ENCODE assay signal across 10 cellular contexts in the genomic region with DNA sequence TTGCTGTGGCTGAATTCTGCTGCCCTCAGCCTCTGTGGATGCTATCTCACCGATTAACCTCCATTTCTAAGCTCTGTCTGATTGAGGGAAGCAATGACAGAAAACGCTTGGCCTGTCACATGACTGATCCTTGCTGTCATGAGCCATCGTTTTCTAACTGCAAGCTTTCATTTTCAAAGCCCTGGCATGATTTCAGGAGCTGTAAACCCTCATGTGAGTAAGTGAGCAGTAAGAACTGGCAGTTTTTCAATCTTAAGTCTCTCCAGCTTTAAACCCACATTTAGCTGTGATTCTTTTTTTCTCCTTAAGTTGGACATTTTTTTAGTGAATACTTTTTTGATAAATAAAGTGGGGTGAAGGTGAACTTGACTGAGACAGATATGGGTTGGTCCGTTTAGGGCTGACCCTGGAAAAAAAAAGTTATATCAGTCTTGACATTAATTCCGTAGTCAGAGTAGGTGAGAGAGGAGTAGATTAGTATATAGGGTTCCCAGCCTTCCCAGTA.
DNase-seq lines count a peak whose midpoint lies in the region; TF ChIP-seq lines count a peak whose summit lies in the region.
"Had no signal": no experiment of that assay in that cellular context is flagged by ENCODE, and none has a peak within 500 bp of the region (broad histone marks: within the 10 kb centered on the region; RNA-seq: fewer than 3 reads in every experiment).

No MANE protein-coding gene starts in this region.

- DNase-seq in NCI-H2029 (lab: John Stamatoyannopoulos, UW) (peak; percentile 43), NCI-H2029 treated with DMSO at 0.1 percent for 48 hours (lab: John Stamatoyannopoulos, UW) (no peak), kidney tubule cell (ENCODE audit: low spot score) (peak; percentile 89), tibial nerve (ENCODE audit: low spot score in 2 of 2) (peak; percentile 28 to 81), DMS114 treated with DMSO at 0.1 percent for 48 hours (lab: John Stamatoyannopoulos, UW; ENCODE audit: unreplicated experiment) (no peak), cortex of kidney (lab: John Stamatoyannopoulos, UW) (no peak), SKM-1 (lab: John Stamatoyannopoulos, UW; ENCODE audit: unreplicated experiment) (no peak)
- DNase-seq: naive B cell had no signal

- peak overlapping the region; percentile 65 to 94 (median 88) for H3K27ac Mint-ChIP-seq in brain

- H3K9me3 ChIP-seq in tibial nerve: no peaks in the 10 kb centered on the region
- H3K9me3 ChIP-seq: BLaER1 treated with 17β-estradiol and CSF1 and Interleukin-3, amounts not matched to agents 10 nM and 100 nM had no signal

- peak; percentile 68 to 71 for TF ChIP-seq EP300 in tibial nerve (IDR thresholded peaks at IDR 0.05)

- peak in 1 of 2 donors; percentile 13 for TF ChIP-seq POLR2A in tibial nerve (IDR thresholded peaks at IDR 0.05)

- peak overlapping the region in 3 of 4 donors; percentile 64 to 85 (median 75) for H3K27ac ChIP-seq in tibial nerve
- H3K27ac ChIP-seq: BLaER1 treated with 17β-estradiol and CSF1 and Interleukin-3, amounts not matched to agents 10 nM and 100 nM had no signal

- H3K4me3 Mint-ChIP-seq in brain: peak overlapping the region in 2 of 5 experiments; percentile 21 to 69
- H3K4me3 Mint-ChIP-seq: naive B cell had no signal

- H3K27me3 ChIP-seq in tibial nerve: no peaks in the 10 kb centered on the region
- H3K27me3 ChIP-seq: BLaER1 treated with 17β-estradiol and CSF1 and Interleukin-3, amounts not matched to agents 10 nM and 100 nM had no signal

- H3K9me3 Mint-ChIP-seq in brain: no peaks in the 10 kb centered on the region
- H3K9me3 Mint-ChIP-seq: naive B cell had no signal

- peaks cover 3% of the 10 kb centered on the region for H3K27me3 Mint-ChIP-seq in brain
- H3K27me3 Mint-ChIP-seq: naive B cell had no signal

- no peak overlapping the region for H3K4me3 ChIP-seq in tibial nerve
- H3K4me3 ChIP-seq: BLaER1 treated with 17β-estradiol and CSF1 and Interleukin-3, amounts not matched to agents 10 nM and 100 nM had no signal

- 17 to 20% methylated on average over 5 of the region's 5 CpGs for WGBS in tibial nerve, 2 donors

- TF ChIP-seq CTCF in brain (conservative IDR thresholded peaks at IDR 0.05) (no peak), tibial nerve (IDR thresholded peaks at IDR 0.05) (no peak)

- H3K4me1 ChIP-seq in tibial nerve: peaks cover 0 to 36% (median 5%) of the 10 kb centered on the region in 4 donors

- no peaks in the 10 kb centered on the region for H3K36me3 Mint-ChIP-seq in brain

- no peaks in the 10 kb centered on the region for H3K36me3 ChIP-seq in tibial nerve
- H3K36me3 ChIP-seq: BLaER1 treated with 17β-estradiol and CSF1 and Interleukin-3, amounts not matched to agents 10 nM and 100 nM had no signal

- H3K4me1 Mint-ChIP-seq in brain: peaks cover 33% of the 10 kb centered on the region
- H3K4me1 Mint-ChIP-seq: naive B cell had no signal

Comparison
In these comparisons a context has a peak if more than half of its experiments do, and no peak if none do; other contexts are left out.
1. DNase-seq: peak in NCI-H2029 (single experiment), kidney tubule cell (single experiment) and tibial nerve (2 of 2); none in NCI-H2029 treated with DMSO at 0.1 percent for 48 hours (single experiment), DMS114 treated with DMSO at 0.1 percent for 48 hours (single experiment), cortex of kidney (single experiment) and SKM-1 (single experiment).